9 cellular contexts compared by ENCODE assay signal in the genomic region with DNA sequence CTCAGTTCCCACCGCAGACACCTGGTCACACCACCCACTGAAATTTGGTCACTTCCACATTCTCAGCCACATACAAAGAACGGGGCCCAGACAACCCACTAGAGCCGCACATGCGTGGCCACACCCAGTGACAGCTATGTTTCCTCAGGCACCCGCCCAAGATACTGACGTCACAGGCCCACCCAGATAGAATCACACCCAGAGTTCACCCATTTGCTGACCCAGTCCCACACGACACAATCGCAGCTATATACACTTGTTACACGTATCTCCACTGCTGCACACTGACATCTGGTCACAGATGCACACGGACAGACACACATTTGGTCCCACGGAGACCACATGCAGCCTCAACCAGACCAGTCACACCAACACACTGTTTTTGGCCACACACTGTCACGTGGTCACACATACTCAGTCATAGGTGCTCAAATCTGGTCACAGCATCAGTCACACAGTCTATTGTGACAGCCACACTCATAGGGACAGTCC. TPM values are rescaled to one million over a fixed set of nuclear protein-coding genes. Genes with fewer than 3 reads are reported as not detected.
DNase-seq lines count a peak whose midpoint lies in the region; ATAC-seq, FAIRE-seq and TF ChIP-seq lines count a peak whose summit lies in the region.
"Had no signal": no experiment of that assay in that cellular context is flagged by ENCODE, and none has a peak within 500 bp of the region (broad histone marks: within the 10 kb centered on the region; RNA-seq: fewer than 3 reads in every experiment).

No MANE protein-coding gene starts in this region.

- intact Hi-C loops in lower leg skin (cut with DNase I; ENCODE audit: low total_unique reads) = no loop called here

- ATAC-seq in thoracic aorta (ENCODE audit: insufficient number of reproducible peaks, low FRiP score, low read depth) = peak; percentile 21
- ATAC-seq in HG03432 (IDR thresholded peaks at IDR 0.05; ENCODE audit: unreplicated experiment) = no peak
- no peak for ATAC-seq in HG02763 (IDR thresholded peaks at IDR 0.05; ENCODE audit: unreplicated experiment)

- peak; percentile 40 for FAIRE-seq in bronchial epithelial cell (lab: Jason Lieb, UNC)

- DNase-seq in GM20000 (ENCODE audit: low spot score) (peak; percentile 76), bronchial epithelial cell (ENCODE audit: low read depth) (peak; percentile 80), lower leg skin (ENCODE audit: low spot score in 2 of 2) (peak; percentile 88 to 97), thoracic aorta (ENCODE audit: low spot score) (peak; percentile 83), NK-92 (lab: John Stamatoyannopoulos, UW; ENCODE audit: unreplicated experiment) (no peak), pons (ENCODE audit: low spot score) (no peak)
- DNase-seq: NCI-H2029 had no signal

- H3K36me3 ChIP-seq in bronchial epithelial cell (ENCODE audit: control insufficient read depth, insufficient read depth, low read length) = peaks cover 8% of the 10 kb centered on the region
- H3K36me3 ChIP-seq in thoracic aorta = peaks cover 32% of the 10 kb centered on the region

- no peaks in the 10 kb centered on the region for H3K9me3 ChIP-seq in thoracic aorta

- 42 to 44% methylated on average over 12 of the region's 12 CpGs for WGBS in lower leg skin, 2 donors

- H3K27me3 ChIP-seq in bronchial epithelial cell (ENCODE audit: control insufficient read depth, insufficient read depth, low read length) = no peaks in the 10 kb centered on the region
- no peaks in the 10 kb centered on the region for H3K27me3 ChIP-seq in thoracic aorta (replicated peaks; ENCODE audit: insufficient read depth)

- H3K4me3 ChIP-seq in bronchial epithelial cell (ENCODE audit: low read depth, low read length) = no peak overlapping the region
- H3K4me3 ChIP-seq in lower leg skin (ENCODE audit: low read depth, poor library complexity, severe bottlenecking) = no peak overlapping the region
- peak overlapping the region; percentile 11 for H3K4me3 ChIP-seq in thoracic aorta

- TF ChIP-seq CTCF in GM20000 (IDR thresholded peaks at IDR 0.05; ENCODE audit: extremely low read depth, missing control alignments) (no peak), bronchial epithelial cell (IDR thresholded peaks at IDR 0.05; ENCODE audit: insufficient read depth, low read length, severe bottlenecking) (no peak), lower leg skin (IDR thresholded peaks at IDR 0.05) (no peak), thoracic aorta (IDR thresholded peaks at IDR 0.05) (no peak)

- no peak for TF ChIP-seq POLR2A in lower leg skin (IDR thresholded peaks at IDR 0.05)

- H3K27ac ChIP-seq in thoracic aorta = peak overlapping the region; percentile 48 to 58

- H3K4me1 ChIP-seq in thoracic aorta (ENCODE audit: control insufficient read depth in 1 of 2, low read depth in 2 of 2) = peaks cover 3 to 32% of the 10 kb centered on the region in 2 donors

RNA-seq across cellular contexts. Expression of gene NUMBL, which starts 2.9 kb away (rescaled TPM):
- 8.4 and 12.9 TPM in 2 replicates for total RNA-seq in bronchial epithelial cell
- total RNA-seq in lower leg skin = 10 to 100 TPM; 11.2 to 45.8 (median 36.0) TPM
- total RNA-seq in thoracic aorta = 100 to 1,000 TPM; 101 to 133 TPM

RNA-seq across cellular contexts. Expression of gene COQ8B, which starts 29.1 kb away (rescaled TPM):
- total RNA-seq in bronchial epithelial cell (20.0 and 23.9 TPM in 2 replicates), lower leg skin (10 to 100 TPM; 40.2 to 58.7 (median 44.1) TPM), thoracic aorta (100 to 1,000 TPM in 1 of 2 donors, 10 to 100 TPM in 1; 53.6 to 127 TPM)

RNA-seq across cellular contexts. Expression of gene ITPKC, which starts 29.3 kb away (rescaled TPM):
- total RNA-seq in bronchial epithelial cell (26.9 and 34.7 TPM in 2 replicates), lower leg skin (100 to 1,000 TPM in 1 of 4 donors, 10 to 100 TPM in 3; 83.1 to 104 (median 93.6) TPM), thoracic aorta (10 to 100 TPM; 45.4 to 79.4 TPM)

Comparison
In these comparisons a context has a peak if more than half of its experiments do, and no peak if none do; other contexts are left out.
1. DNase-seq: peak in GM20000 (single experiment), bronchial epithelial cell (single experiment), lower leg skin (2 of 2) and thoracic aorta (single experiment); none in NK-92 (single experiment) and pons (single experiment).